27 cellular contexts compared by ENCODE assay signal in genomic region chr2:146119586-146119985, GRCh38.
"Had no signal": no experiment of that assay in that cellular context is flagged by ENCODE, and none has a peak within 500 bp of the region (broad histone marks: within the 10 kb centered on the region; RNA-seq: fewer than 3 reads in every experiment).

No MANE protein-coding gene starts in this region.

- DNase-seq: activated CD4-positive, alpha-beta T cell treated with anti-CD3 and anti-CD28 coated beads for 48 hours; activated CD4-positive, alpha-beta T cell treated with anti-CD3 and anti-CD28 coated beads, Interleukin-2, amount 50 U/mL, for 48 hours; activated CD8-positive, alpha-beta memory T cell treated with anti-CD3 and anti-CD28 coated beads for 24 hours; activated effector memory CD4-positive, alpha-beta T cell treated with Interleukin-2 at 50 U/mL for 16 hours; activated naive CD4-positive, alpha-beta T cell treated with Interleukin-2 at 50 U/mL for 16 hours; anterior cingulate cortex; dorsolateral prefrontal cortex; effector memory CD4-positive, alpha-beta T cell; erythroblast; gastrocnemius medialis; glutamatergic neuron; islet precursor cell; left ventricle myocardium inferior; ovary; right lobe of liver; stimulated activated CD4-positive, alpha-beta T cell treated with anti-CD3 and anti-CD28 coated beads, Interleukin-12 subunit alpha, Interleukin-12 subunit beta, amount 100 ng/mL, for 4 hours; stimulated activated CD4-positive, alpha-beta T cell treated with anti-CD3 and anti-CD28 coated beads, Interleukin-4, amount 100 ng/mL, for 1 hour; stimulated activated naive CD8-positive, alpha-beta T cell treated with anti-CD3 and anti-CD28 coated beads, Interleukin-15, Interleukin-2, amounts not matched to agents 100 U/mL and 50 U/mL, for 24 hours; T-helper 9 cell; testis; transverse colon; WERI-Rb-1 had no signal

- H3K9me3 ChIP-seq: gastrocnemius medialis, left ventricle myocardium inferior, neutrophil, ovary, right lobe of liver, testis, transverse colon had no signal

- H3K36me3 ChIP-seq: gastrocnemius medialis, left ventricle myocardium inferior, neutrophil, ovary, right lobe of liver, transverse colon, WERI-Rb-1 had no signal

- ATAC-seq: activated CD4-positive, CD25-positive, alpha-beta regulatory T cell treated with anti-CD3 and anti-CD28 coated beads, Interleukin-2, amount 50 U/mL, for 24 hours; gastrocnemius medialis; right lobe of liver; stimulated activated naive CD8-positive, alpha-beta T cell treated with anti-CD3 and anti-CD28 coated beads, Interleukin-15, Interleukin-2, amounts not matched to agents 100 U/mL and 50 U/mL, for 24 hours had no signal

- H3K4me3 ChIP-seq: coronary artery, dorsolateral prefrontal cortex, gastrocnemius medialis, left ventricle myocardium inferior, lung, ovary, right lobe of liver, skin epidermis, testis, transverse colon had no signal

- H3K27ac ChIP-seq: coronary artery, dorsolateral prefrontal cortex, gastrocnemius medialis, left ventricle myocardium inferior, neutrophil, ovary, right lobe of liver, skin epidermis, testis, transverse colon, WERI-Rb-1 had no signal

- H3K4me1 ChIP-seq: gastrocnemius medialis, left ventricle myocardium inferior, right lobe of liver, testis, transverse colon had no signal

- H3K27me3 ChIP-seq: dorsolateral prefrontal cortex, gastrocnemius medialis, neutrophil, ovary, right lobe of liver, testis, transverse colon had no signal
